14 cellular contexts compared by ENCODE assay signal in the genomic region with DNA sequence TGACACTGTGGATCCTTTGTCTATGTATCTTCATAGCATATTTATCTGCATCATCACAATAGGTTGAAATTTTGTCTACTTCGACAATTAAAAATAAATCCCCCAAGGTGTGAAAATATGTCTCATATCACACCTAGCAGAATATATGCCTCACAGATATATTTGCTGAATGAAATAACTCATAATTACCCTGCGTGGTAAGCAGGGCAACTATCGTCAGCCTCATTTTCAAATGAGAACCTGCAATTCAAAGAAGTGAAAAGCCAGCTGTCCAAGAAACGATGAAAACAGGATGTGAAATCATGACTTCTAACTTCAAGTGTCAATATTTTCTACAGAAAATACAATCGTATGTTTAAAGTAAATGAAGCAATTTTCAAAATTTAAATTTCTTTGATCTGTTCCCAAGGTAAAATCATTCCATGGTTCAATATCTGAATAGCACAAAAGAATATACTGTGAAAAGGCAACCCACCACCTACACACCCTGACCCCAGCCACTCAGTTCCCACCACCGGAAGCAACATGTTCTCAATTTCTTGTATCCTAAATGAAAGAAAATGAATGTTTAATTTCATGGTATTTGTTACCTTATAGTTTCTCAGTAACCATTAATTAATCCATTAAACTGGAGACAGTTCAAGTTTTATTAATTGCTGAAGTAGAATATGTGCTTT. TPM values are rescaled to one million over a fixed set of nuclear protein-coding genes. Genes with fewer than 3 reads are reported as not detected.
DNase-seq lines count a peak whose midpoint lies in the region; ATAC-seq and TF ChIP-seq lines count a peak whose summit lies in the region.
"Had no signal": no experiment of that assay in that cellular context is flagged by ENCODE, and none has a peak within 500 bp of the region (broad histone marks: within the 10 kb centered on the region; RNA-seq: fewer than 3 reads in every experiment).

No MANE protein-coding gene starts in this region.

- H3K27ac Mint-ChIP-seq in activated CD4-positive, alpha-beta memory T cell treated with anti-CD3 and anti-CD28 coated beads, Interleukin-2, amount 10 ng/mL, durations not matched to agents 7 days and 5 days: peak overlapping the region; percentile 61

- 87 to 91% (median 91%) methylated on average over 6 of the region's 6 CpGs for WGBS in ovary, 3 donors

- H3K4me1 ChIP-seq in ovary (ENCODE audit: insufficient read depth) (no peaks in the 10 kb centered on the region), lower lobe of right lung (peaks cover 5% of the 10 kb centered on the region)

- DNase-seq in GM12865 (ENCODE audit: low read depth) (peak; percentile 69), NCI-H524 (lab: John Stamatoyannopoulos, UW) (no peak), NCI-H187 (lab: John Stamatoyannopoulos, UW) (no peak), ovary (no peak), lower lobe of right lung (no peak)
- no peak for DNase-seq in activated CD4-positive, alpha-beta memory T cell treated with anti-CD3 and anti-CD28 coated beads, Interleukin-2, amount 10 ng/mL, durations not matched to agents 7 days and 5 days
- DNase-seq: activated CD4-positive, alpha-beta T cell treated with anti-CD3 and anti-CD28 coated beads, Interleukin-2, amount 50 U/mL, for 48 hours; head of caudate nucleus; MM.1S; NCI-H524 treated with DMSO at 0.1 percent for 48 hours had no signal

- POLR2A ChIA-PET in activated CD4-positive, alpha-beta memory T cell treated with anti-CD3 and anti-CD28 coated beads, Interleukin-2, amount 10 ng/mL, durations not matched to agents 7 days and 5 days (lab: Charles Lee): no interaction called here

- no peaks in the 10 kb centered on the region for H3K9me3 ChIP-seq in ovary
- no peaks in the 10 kb centered on the region for H3K9me3 ChIP-seq in lower lobe of right lung

- H3K36me3 Mint-ChIP-seq in activated CD4-positive, alpha-beta memory T cell treated with anti-CD3 and anti-CD28 coated beads, Interleukin-2, amount 10 ng/mL, durations not matched to agents 7 days and 5 days (ENCODE audit: low read depth): peaks cover 3% of the 10 kb centered on the region

- H3K27me3 ChIP-seq in ovary: no peaks in the 10 kb centered on the region
- H3K27me3 ChIP-seq in lower lobe of right lung (ENCODE audit: low read depth): no peaks in the 10 kb centered on the region

- H3K36me3 ChIP-seq in ovary: no peaks in the 10 kb centered on the region
- no peaks in the 10 kb centered on the region for H3K36me3 ChIP-seq in lower lobe of right lung

- TF ChIP-seq POLR2A in ovary (IDR thresholded peaks at IDR 0.05): no peak

- H3K4me3 ChIP-seq in GM12865 (ENCODE audit: low read depth, low read length) (no peak overlapping the region), ovary (no peak overlapping the region), lower lobe of right lung (no peak overlapping the region)
- H3K4me3 ChIP-seq: SK-N-MC had no signal

- no peak overlapping the region for H3K4me3 Mint-ChIP-seq in activated CD4-positive, alpha-beta memory T cell treated with anti-CD3 and anti-CD28 coated beads, Interleukin-2, amount 10 ng/mL, durations not matched to agents 7 days and 5 days

- TF ChIP-seq CTCF in GM12865 (IDR thresholded peaks at IDR 0.05; ENCODE audit: insufficient read depth, low read depth, low read length, missing control alignments) (no peak), ovary (IDR thresholded peaks at IDR 0.05) (no peak), lower lobe of right lung (IDR thresholded peaks at IDR 0.05) (no peak)

- H3K27ac ChIP-seq in ovary (no peak overlapping the region), lower lobe of right lung (no peak overlapping the region)
- H3K27ac ChIP-seq: SK-N-MC had no signal

- CTCF ChIA-PET in activated CD4-positive, alpha-beta memory T cell treated with anti-CD3 and anti-CD28 coated beads, Interleukin-2, amount 10 ng/mL, durations not matched to agents 7 days and 5 days (lab: Charles Lee): no interaction called here

- TF ChIP-seq EP300 in ovary (IDR thresholded peaks at IDR 0.05): no peak

- intact Hi-C loops in ovary (cut with DNase I): no loop called here
- intact Hi-C loops in lower lobe of right lung (cut with DNase I): no loop called here

- H3K4me1 Mint-ChIP-seq in activated CD4-positive, alpha-beta memory T cell treated with anti-CD3 and anti-CD28 coated beads, Interleukin-2, amount 10 ng/mL, durations not matched to agents 7 days and 5 days: peaks cover 14% of the 10 kb centered on the region

- ATAC-seq in GM19452 (IDR thresholded peaks at IDR 0.05; ENCODE audit: unreplicated experiment): peak; percentile 88
- peak; percentile 85 for ATAC-seq in HG03025 (IDR thresholded peaks at IDR 0.05; ENCODE audit: low FRiP score, unreplicated experiment)
- no peak for ATAC-seq in lower lobe of right lung
- ATAC-seq: sciatic nerve had no signal

- H3K9me3 Mint-ChIP-seq in activated CD4-positive, alpha-beta memory T cell treated with anti-CD3 and anti-CD28 coated beads, Interleukin-2, amount 10 ng/mL, durations not matched to agents 7 days and 5 days: no peaks in the 10 kb centered on the region

- H3K27me3 Mint-ChIP-seq in activated CD4-positive, alpha-beta memory T cell treated with anti-CD3 and anti-CD28 coated beads, Interleukin-2, amount 10 ng/mL, durations not matched to agents 7 days and 5 days: no peaks in the 10 kb centered on the region

RNA-seq across cellular contexts. Expression of a gene that starts 57.1 kb away (rescaled TPM):
- total RNA-seq in activated CD4-positive, alpha-beta memory T cell treated with anti-CD3 and anti-CD28 coated beads, Interleukin-2, amount 10 ng/mL, durations not matched to agents 7 days and 5 days: 100 to 1,000 TPM; 168 to 178 TPM
- total RNA-seq in ovary (100 to 1,000 TPM; 125 to 245 (median 188) TPM), lower lobe of right lung (117 TPM)
- polyA plus RNA-seq in ovary: 100 to 1,000 TPM; 277 to 283 TPM

Comparison
In these comparisons a context has a peak if more than half of its experiments do, and no peak if none do; other contexts are left out.
1. ATAC-seq: peak in GM19452 (single experiment) and HG03025 (single experiment); none in lower lobe of right lung (0 of 2).